Comparison of ENCODE assay signal across 13 cellular contexts in the genomic region with DNA sequence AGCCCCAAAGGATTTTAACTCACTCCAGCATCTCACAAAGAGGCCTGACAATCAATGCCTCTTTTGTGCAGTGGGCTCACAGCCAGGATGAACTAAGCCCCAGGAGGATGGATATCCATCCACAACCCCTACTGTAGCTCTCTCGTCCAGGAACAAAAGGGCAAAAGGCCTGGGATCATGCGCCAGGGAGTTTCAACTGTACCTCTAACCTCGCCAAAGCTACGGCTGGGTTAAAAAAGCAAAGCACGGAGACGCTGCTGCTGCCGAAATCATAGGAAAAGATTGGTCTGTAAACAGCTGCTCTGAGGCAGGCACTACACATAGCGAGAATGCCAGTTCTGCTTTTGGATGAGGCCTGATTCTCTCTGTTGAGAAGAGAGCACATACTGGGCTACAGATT. TPM values are rescaled to one million over a fixed set of nuclear protein-coding genes. Genes with fewer than 3 reads are reported as not detected.
DNase-seq lines count a peak whose midpoint lies in the region; ATAC-seq and TF ChIP-seq lines count a peak whose summit lies in the region.
"Had no signal": no experiment of that assay in that cellular context is flagged by ENCODE, and none has a peak within 500 bp of the region (broad histone marks: within the 10 kb centered on the region; RNA-seq: fewer than 3 reads in every experiment).

No MANE protein-coding gene starts in this region.

- H3K27ac ChIP-seq in heart left ventricle (peak overlapping the region in 10 of 12 donors; percentile 14 to 78 (median 44)), uterus (peak overlapping the region in 1 of 2 donors; percentile 43)

- TF ChIP-seq POLR2A in heart left ventricle (IDR thresholded peaks at IDR 0.05), result no peak
- TF ChIP-seq POLR2A in uterus (IDR thresholded peaks at IDR 0.05), result no peak

- H3K36me3 ChIP-seq in heart left ventricle, result peaks cover 0 to 26% (median 8%) of the 10 kb centered on the region in 9 donors
- H3K36me3 ChIP-seq in uterus, result no peaks in the 10 kb centered on the region

- ATAC-seq in heart left ventricle (peak; percentile 15 to 33 (median 26)), GM18870 (IDR thresholded peaks at IDR 0.05; ENCODE audit: unreplicated experiment) (no peak)

- intact Hi-C loops in heart left ventricle (cut with DNase I), result loop anchor here in 2 of 10 donors (2.0 to 5.0 kb wide), 2 partner anchors 34 to 74 kb away; partner anchors contain the start of gene VSTM4 (in 1 of the 2)
- intact Hi-C loops in uterus (cut with DNase I; ENCODE audit: low total_unique reads), result no loop called here

- no peaks in the 10 kb centered on the region for H3K27me3 ChIP-seq in heart left ventricle
- no peaks in the 10 kb centered on the region for H3K27me3 ChIP-seq in uterus

- DNase-seq in NCI-H146 (lab: John Stamatoyannopoulos, UW) (peak; percentile 23), NCI-H146 treated with DMSO at 0.1 percent for 48 hours (lab: John Stamatoyannopoulos, UW; ENCODE audit: unreplicated experiment) (no peak), heart left ventricle (peak in 4 of 5 donors; percentile 46 to 70 (median 48)), nucleus accumbens (lab: John Stamatoyannopoulos, UW) (peak in 30 of 56 donors; percentile 6 to 53 (median 28)), uterus (peak; percentile 39 to 59), cerebellar nuclear complex (lab: John Stamatoyannopoulos, UW) (no peak), HT-29 (ENCODE audit: low spot score) (no peak)
- DNase-seq: 8988T; activated CD4-positive, alpha-beta T cell treated with anti-CD3 and anti-CD28 coated beads, Interleukin-2, amount 10 ng/mL, durations not matched to agents 24 days and 14 days; mesendoderm; NCI-H510A treated with DMSO at 0.1 percent for 48 hours had no signal

- no peak overlapping the region for H3K4me3 ChIP-seq in heart left ventricle
- H3K4me3 ChIP-seq in uterus, result no peak overlapping the region

- 46 to 68% (median 62%) methylated on average over 8 of the region's 8 CpGs for WGBS in heart left ventricle, 4 donors

- peaks cover 0 to 15% (median 9%) of the 10 kb centered on the region in 12 donors for H3K9me3 ChIP-seq in heart left ventricle
- H3K9me3 ChIP-seq in uterus, result no peaks in the 10 kb centered on the region

- H3K4me1 ChIP-seq in heart left ventricle (peaks cover 0 to 64% (median 45%) of the 10 kb centered on the region in 12 donors), uterus (no peaks in the 10 kb centered on the region)

- TF ChIP-seq CTCF in heart left ventricle (IDR thresholded peaks at IDR 0.05) (no peak), uterus (IDR thresholded peaks at IDR 0.05) (no peak)

RNA-seq across cellular contexts. Expression of gene VSTM4, which starts 32.1 kb away (rescaled TPM):
- total RNA-seq in heart left ventricle (10 to 100 TPM in 8 of 9 donors, 1 to 10 TPM in 1; 8.6 to 22.1 (median 15.8) TPM), uterus (10 to 100 TPM; 10.3 to 46.6 (median 19.3) TPM)
- 1 to 10 TPM; 5.6 to 6.9 TPM for polyA plus RNA-seq in heart left ventricle
- not detected in 2 replicates for total RNA-seq in HT-29 (2014; rRNA removed; shearing (Covaris generic))

RNA-seq across cellular contexts. Expression of gene FAM170B, which starts 50.6 kb away (rescaled TPM):
- total RNA-seq in heart left ventricle (not detected), uterus (not detected)
- not detected for polyA plus RNA-seq in heart left ventricle
- not detected in 2 replicates for total RNA-seq in HT-29 (2014; rRNA removed; shearing (Covaris generic))
- total RNA-seq: activated CD4-positive, alpha-beta T cell treated with anti-CD3 and anti-CD28 coated beads, Interleukin-2, amount 10 ng/mL, durations not matched to agents 24 days and 14 days; astrocyte had no signal

Comparison
In these comparisons a context has a peak if more than half of its experiments do, and no peak if none do; other contexts are left out.
1. DNase-seq: peak in NCI-H146 (single experiment), heart left ventricle (4 of 5), nucleus accumbens (30 of 56) and uterus (2 of 2); none in NCI-H146 treated with DMSO at 0.1 percent for 48 hours (single experiment), cerebellar nuclear complex (0 of 2) and HT-29 (single experiment).